ENCODE assay signal across 8 cellular contexts in genomic region chr15:23877502-23878412, GRCh38.
DNase-seq lines count a peak whose midpoint lies in the region; ATAC-seq and TF ChIP-seq lines count a peak whose summit lies in the region.

No MANE protein-coding gene starts in this region.

- no peak overlapping the region for H4K91ac ChIP-seq in neuronal stem cell (ENCODE audit: low read depth, low read length, poor library complexity)

- TF ChIP-seq CTCF in RWPE1 (conservative IDR thresholded peaks at IDR 0.05; ENCODE audit: low read depth) (peak; percentile 56), esophagus muscularis mucosa (IDR thresholded peaks at IDR 0.05) (peak; percentile 33 to 51 (median 43))

- intact Hi-C loops in esophagus muscularis mucosa (cut with DNase I) = loop anchor here (5.0 to 10.0 kb wide), 3 partner anchors 63 to 273 kb away; no protein-coding TSS in a partner anchor

- no peak for TF ChIP-seq POLR2A in esophagus muscularis mucosa (IDR thresholded peaks at IDR 0.05; ENCODE audit: low read depth)

- CTCF ChIA-PET in RWPE1 (lab: Yijun Ruan, JAX) = interaction anchor here (0.6 kb wide), 1 partner anchor 27 kb away, joined by 3 read pairs; no protein-coding TSS in a partner anchor

- POLR2A ChIA-PET in RWPE1 (lab: Yijun Ruan, JAX; ENCODE audit: low non-redundant PET) = no interaction called here

- H3K4me2 ChIP-seq in neuronal stem cell (ENCODE audit: insufficient read depth, low read length, poor library complexity, severe bottlenecking) = peak overlapping the region; percentile 32

- H4K8ac ChIP-seq in neuronal stem cell (ENCODE audit: low read depth, low read length) = no peak overlapping the region

- H2BK15ac ChIP-seq in neuronal stem cell (ENCODE audit: low read length) = no peak overlapping the region

- DNase-seq in D341Med (ENCODE audit: low spot score) (peak; percentile 85), RWPE1 (ENCODE audit: low spot score) (peak; percentile 7), esophagus muscularis mucosa (ENCODE audit: extremely low spot score) (no peak), neuronal stem cell (ENCODE audit: low spot score) (peak; percentile 65), HCEC 1CT (no peak)

- no peak overlapping the region for H3K23ac ChIP-seq in neuronal stem cell (ENCODE audit: low read depth, low read length, poor library complexity)

- H3K4ac ChIP-seq in neuronal stem cell (ENCODE audit: low read length) = no peak overlapping the region

- H3K79me1 ChIP-seq in neuronal stem cell (ENCODE audit: low read depth, low read length) = no peaks in the 10 kb centered on the region

- H2BK5ac ChIP-seq in neuronal stem cell (ENCODE audit: low read length) = no peak overlapping the region

- no peak overlapping the region for H2BK120ac ChIP-seq in neuronal stem cell (ENCODE audit: low read depth, low read length)

- no peak overlapping the region for H3K9ac ChIP-seq in neuronal stem cell (ENCODE audit: low read depth, low read length, poor library complexity)

- no peak overlapping the region for H3K18ac ChIP-seq in neuronal stem cell (ENCODE audit: low read length)

- no peak overlapping the region for H3K4me3 ChIP-seq in esophagus muscularis mucosa
- H3K4me3 ChIP-seq in neuronal stem cell (ENCODE audit: low read length in 2 of 2) = peak overlapping the region in 1 of 2 donors; percentile 30

- no peak overlapping the region for H3K14ac ChIP-seq in neuronal stem cell (ENCODE audit: low read length)

- TF ChIP-seq EP300 in esophagus muscularis mucosa (IDR thresholded peaks at IDR 0.05) = no peak

- peak overlapping the region; percentile 31 for H2AFZ ChIP-seq in neuronal stem cell (ENCODE audit: low read length)

- no peak overlapping the region for H2AK5ac ChIP-seq in neuronal stem cell (ENCODE audit: low read depth, low read length)

- ATAC-seq in HG03354 (IDR thresholded peaks at IDR 0.05; ENCODE audit: poor library complexity, severe bottlenecking, unreplicated experiment) = peak; percentile 63
- no peak for ATAC-seq in GM21367 (IDR thresholded peaks at IDR 0.05; ENCODE audit: unreplicated experiment)
- ATAC-seq in HG02973 (IDR thresholded peaks at IDR 0.05; ENCODE audit: unreplicated experiment) = no peak

- H3K36me3 ChIP-seq in esophagus muscularis mucosa (no peaks in the 10 kb centered on the region), neuronal stem cell (replicated peaks in 1 of 2; ENCODE audit: control insufficient read depth in 2 of 2, insufficient read depth in 2 of 2, low read length in 2 of 2) (no peaks in the 10 kb centered on the region)

- peaks cover 0 to 4% (median 0%) of the 10 kb centered on the region in 4 donors for H3K4me1 ChIP-seq in esophagus muscularis mucosa
- H3K4me1 ChIP-seq in neuronal stem cell (ENCODE audit: control insufficient read depth in 2 of 2, insufficient read depth in 1 of 2, low read depth in 1 of 2, low read length in 2 of 2) = no peaks in the 10 kb centered on the region

- H3K9me3 ChIP-seq in esophagus muscularis mucosa (no peaks in the 10 kb centered on the region), neuronal stem cell (replicated peaks in 1 of 2; ENCODE audit: control insufficient read depth in 2 of 2, insufficient read depth in 1 of 2, low read depth in 1 of 2, low read length in 2 of 2) (peaks cover 0 to 11% of the 10 kb centered on the region in 2 donors)

- peaks cover 0 to 19% (median 0%) of the 10 kb centered on the region in 4 donors for H3K27me3 ChIP-seq in esophagus muscularis mucosa
- H3K27me3 ChIP-seq in neuronal stem cell (ENCODE audit: control insufficient read depth in 3 of 3, insufficient read depth in 3 of 3, low read depth in 1 of 3, low read length in 3 of 3) = no peaks in the 10 kb centered on the region

- 30% methylated on average over 30 of the region's 36 CpGs for WGBS in esophagus muscularis mucosa
- WGBS in neuronal stem cell (ENCODE audit: extremely low coverage in 2 of 2, insufficient read length in 2 of 2, insufficient replicate concordance in 1 of 2), 2 donors = no CpG with 5 or more reads among the region's 36 CpGs

- H2BK12ac ChIP-seq in neuronal stem cell (ENCODE audit: low read length) = no peak overlapping the region

- H3K27ac ChIP-seq in RWPE1 (no peak overlapping the region), esophagus muscularis mucosa (replicated peaks in 1 of 4) (no peak overlapping the region), neuronal stem cell (replicated peaks; ENCODE audit: low read length) (no peak overlapping the region)

Comparison
In these comparisons a context has a peak if more than half of its experiments do, and no peak if none do; other contexts are left out.
1. DNase-seq: peak in D341Med (single experiment), RWPE1 (single experiment) and neuronal stem cell (single experiment); none in esophagus muscularis mucosa (single experiment) and HCEC 1CT (single experiment).